In genomic region chr7:45203459-45203858, GRCh38 we compare ENCODE assay signal across 16 cellular contexts. TPM values are rescaled to one million over a fixed set of nuclear protein-coding genes. Genes with fewer than 3 reads are reported as not detected.
DNase-seq lines count a peak whose midpoint lies in the region; ATAC-seq lines count a peak whose summit lies in the region.
"Had no signal": no experiment of that assay in that cellular context is flagged by ENCODE, and none has a peak within 500 bp of the region (broad histone marks: within the 10 kb centered on the region; RNA-seq: fewer than 3 reads in every experiment).

No MANE protein-coding gene starts in this region.

- H3K27me3 Mint-ChIP-seq in T-helper 1 cell treated with Interleukin-12 subunit alpha and Interleukin-12 subunit beta and Interleukin-4 antibody, amounts not matched to agents 30 μg/mL and 1 μg/mL, for 36 hours (ENCODE audit: low read depth) = peaks cover 9% of the 10 kb centered on the region
- peaks cover 11% of the 10 kb centered on the region for H3K27me3 Mint-ChIP-seq in activated CD8-positive, alpha-beta T cell treated with anti-CD3 and anti-CD28 coated beads, Interleukin-2, amount 10 ng/mL, durations not matched to agents 7 days and 5 days (ENCODE audit: low read depth)

- peaks cover 37% of the 10 kb centered on the region for H3K4me1 Mint-ChIP-seq in T-helper 1 cell treated with Interleukin-12 subunit alpha and Interleukin-12 subunit beta and Interleukin-4 antibody, amounts not matched to agents 30 μg/mL and 1 μg/mL, for 36 hours (ENCODE audit: low read depth)
- H3K4me1 Mint-ChIP-seq in activated CD8-positive, alpha-beta T cell treated with anti-CD3 and anti-CD28 coated beads, Interleukin-2, amount 10 ng/mL, durations not matched to agents 7 days and 5 days (ENCODE audit: low read depth) = peaks cover 32% of the 10 kb centered on the region
- peaks cover 35% of the 10 kb centered on the region for H3K4me1 Mint-ChIP-seq in stimulated activated effector memory CD8-positive, alpha-beta T cell treated with anti-CD3 and anti-CD28 coated beads, Interleukin-12 subunit alpha, Interleukin-12 subunit beta, amount 100 ng/mL, for 72 hours

- intact Hi-C loops in Right ventricle myocardium superior (cut with DNase I) = no loop called here

- no peak for ATAC-seq in activated CD8-positive, alpha-beta T cell treated with anti-CD3 and anti-CD28 coated beads, Interleukin-2, amount 10 ng/mL, durations not matched to agents 7 days and 5 days
- peak; percentile 32 for ATAC-seq in Right ventricle myocardium superior (ENCODE audit: poor library complexity)
- ATAC-seq in stimulated activated effector memory CD8-positive, alpha-beta T cell treated with anti-CD3 and anti-CD28 coated beads, Interleukin-12 subunit alpha, Interleukin-12 subunit beta, amount 100 ng/mL, for 72 hours = no peak
- no peak for ATAC-seq in GM19395 (IDR thresholded peaks at IDR 0.05; ENCODE audit: unreplicated experiment)
- no peak for ATAC-seq in HG03196 (IDR thresholded peaks at IDR 0.05; ENCODE audit: unreplicated experiment)

- peaks cover 6% of the 10 kb centered on the region for H3K9me3 Mint-ChIP-seq in T-helper 1 cell treated with Interleukin-12 subunit alpha and Interleukin-12 subunit beta and Interleukin-4 antibody, amounts not matched to agents 30 μg/mL and 1 μg/mL, for 36 hours
- H3K9me3 Mint-ChIP-seq in activated CD8-positive, alpha-beta T cell treated with anti-CD3 and anti-CD28 coated beads, Interleukin-2, amount 10 ng/mL, durations not matched to agents 7 days and 5 days (ENCODE audit: insufficient read depth) = no peaks in the 10 kb centered on the region
- H3K9me3 Mint-ChIP-seq in stimulated activated effector memory CD8-positive, alpha-beta T cell treated with anti-CD3 and anti-CD28 coated beads, Interleukin-12 subunit alpha, Interleukin-12 subunit beta, amount 100 ng/mL, for 72 hours = no peaks in the 10 kb centered on the region
- H3K9me3 Mint-ChIP-seq: CD4-positive, alpha-beta T cell had no signal

- no peaks in the 10 kb centered on the region for H3K36me3 Mint-ChIP-seq in T-helper 1 cell treated with Interleukin-12 subunit alpha and Interleukin-12 subunit beta and Interleukin-4 antibody, amounts not matched to agents 30 μg/mL and 1 μg/mL, for 36 hours (ENCODE audit: low read depth)
- H3K36me3 Mint-ChIP-seq in activated CD8-positive, alpha-beta T cell treated with anti-CD3 and anti-CD28 coated beads, Interleukin-2, amount 10 ng/mL, durations not matched to agents 7 days and 5 days (ENCODE audit: low read depth) = no peaks in the 10 kb centered on the region
- H3K36me3 Mint-ChIP-seq in stimulated activated effector memory CD8-positive, alpha-beta T cell treated with anti-CD3 and anti-CD28 coated beads, Interleukin-12 subunit alpha, Interleukin-12 subunit beta, amount 100 ng/mL, for 72 hours = no peaks in the 10 kb centered on the region

- peak overlapping the region; percentile 85 for H3K27ac Mint-ChIP-seq in T-helper 1 cell treated with Interleukin-12 subunit alpha and Interleukin-12 subunit beta and Interleukin-4 antibody, amounts not matched to agents 30 μg/mL and 1 μg/mL, for 36 hours
- peak overlapping the region; percentile 83 for H3K27ac Mint-ChIP-seq in activated CD8-positive, alpha-beta T cell treated with anti-CD3 and anti-CD28 coated beads, Interleukin-2, amount 10 ng/mL, durations not matched to agents 7 days and 5 days
- peak overlapping the region; percentile 9 for H3K27ac Mint-ChIP-seq in stimulated activated effector memory CD8-positive, alpha-beta T cell treated with anti-CD3 and anti-CD28 coated beads, Interleukin-12 subunit alpha, Interleukin-12 subunit beta, amount 100 ng/mL, for 72 hours
- H3K27ac Mint-ChIP-seq: CD4-positive, alpha-beta T cell had no signal

- DNase-seq in T-helper 1 cell (no peak), Right ventricle myocardium superior (no peak), iPS-NIHi11 (ENCODE audit: low spot score) (no peak)
- no peak for DNase-seq in activated CD8-positive, alpha-beta T cell treated with anti-CD3 and anti-CD28 coated beads, Interleukin-2, amount 10 ng/mL, durations not matched to agents 7 days and 5 days
- no peak for DNase-seq in stimulated activated effector memory CD8-positive, alpha-beta T cell treated with anti-CD3 and anti-CD28 coated beads, Interleukin-12 subunit alpha, Interleukin-12 subunit beta, amount 100 ng/mL, for 72 hours (ENCODE audit: low spot score in 2 of 2)
- DNase-seq: CD4-positive, alpha-beta T cell; NCI-H1048 had no signal

- no peak overlapping the region for H3K4me3 Mint-ChIP-seq in T-helper 1 cell treated with Interleukin-12 subunit alpha and Interleukin-12 subunit beta and Interleukin-4 antibody, amounts not matched to agents 30 μg/mL and 1 μg/mL, for 36 hours
- no peak overlapping the region for H3K4me3 Mint-ChIP-seq in activated CD8-positive, alpha-beta T cell treated with anti-CD3 and anti-CD28 coated beads, Interleukin-2, amount 10 ng/mL, durations not matched to agents 7 days and 5 days
- no peak overlapping the region for H3K4me3 Mint-ChIP-seq in stimulated activated effector memory CD8-positive, alpha-beta T cell treated with anti-CD3 and anti-CD28 coated beads, Interleukin-12 subunit alpha, Interleukin-12 subunit beta, amount 100 ng/mL, for 72 hours
- H3K4me3 Mint-ChIP-seq: CD4-positive, alpha-beta T cell had no signal

- CTCF ChIA-PET in activated CD8-positive, alpha-beta T cell treated with anti-CD3 and anti-CD28 coated beads, Interleukin-2, amount 10 ng/mL, durations not matched to agents 7 days and 5 days (lab: Charles Lee) = no interaction called here

- POLR2A ChIA-PET in activated CD8-positive, alpha-beta T cell treated with anti-CD3 and anti-CD28 coated beads, Interleukin-2, amount 10 ng/mL, durations not matched to agents 7 days and 5 days (lab: Charles Lee) = interaction anchor here (0.8 kb wide), 1 partner anchor 92 kb away, joined by 5 read pairs; the partner anchor contains the start of gene TBRG4

RNA-seq across cellular contexts. Expression of gene RAMP3, which starts 45.9 kb away (rescaled TPM):
- not detected for total RNA-seq in activated CD8-positive, alpha-beta T cell treated with anti-CD3 and anti-CD28 coated beads, Interleukin-2, amount 10 ng/mL, durations not matched to agents 7 days and 5 days
- 31.2 TPM for total RNA-seq in Right ventricle myocardium superior
- total RNA-seq: cardiac muscle cell; CD4-positive, alpha-beta T cell; Daoy; glomerular endothelial cell; myocyte; pulmonary artery endothelial cell; SK-MEL-5 had no signal

Comparison
In these comparisons a context has a peak if more than half of its experiments do, and no peak if none do; other contexts are left out.
1. H3K27ac Mint-ChIP-seq: peak in every context shown above with its lines; median percentile 85 in T-helper 1 cell treated with Interleukin-12 subunit alpha and Interleukin-12 subunit beta and Interleukin-4 antibody, amounts not matched to agents 30 μg/mL and 1 μg/mL, for 36 hours; 83 in activated CD8-positive, alpha-beta T cell treated with anti-CD3 and anti-CD28 coated beads, Interleukin-2, amount 10 ng/mL, durations not matched to agents 7 days and 5 days; 9 in stimulated activated effector memory CD8-positive, alpha-beta T cell treated with anti-CD3 and anti-CD28 coated beads, Interleukin-12 subunit alpha, Interleukin-12 subunit beta, amount 100 ng/mL, for 72 hours.
2. RNA of gene RAMP3, which starts 45.9 kb away (total RNA-seq): 31.2 TPM in Right ventricle myocardium superior (single experiment); not detected in activated CD8-positive, alpha-beta T cell treated with anti-CD3 and anti-CD28 coated beads, Interleukin-2, amount 10 ng/mL, durations not matched to agents 7 days and 5 days; every median in the first group is over 10 times any median in the second.